Comparison of ENCODE assay signal across 29 cellular contexts in the genomic region with DNA sequence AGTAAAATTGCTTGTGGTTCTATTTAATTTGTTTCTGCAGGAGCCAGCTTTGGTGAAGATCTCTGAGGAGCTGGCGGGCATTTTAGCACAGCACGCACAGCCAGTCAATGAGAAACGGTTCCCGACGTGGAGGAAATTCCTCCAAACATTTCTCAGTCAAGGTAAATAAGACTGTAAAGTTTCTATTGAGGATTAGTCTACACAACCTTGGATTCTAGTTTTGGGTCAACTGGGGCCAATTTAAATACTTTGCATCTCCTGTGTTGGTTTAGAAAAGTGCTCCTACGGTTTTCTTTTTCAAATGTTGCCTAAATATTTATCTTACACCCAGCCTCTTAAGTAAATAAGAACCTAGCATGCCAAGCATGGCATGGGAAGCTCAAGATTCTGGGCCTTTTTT.
"Had no signal": no experiment of that assay in that cellular context is flagged by ENCODE, and none has a peak within 500 bp of the region (broad histone marks: within the 10 kb centered on the region; RNA-seq: fewer than 3 reads in every experiment).

No MANE protein-coding gene starts in this region.

- H3K27ac ChIP-seq: left lung, pancreas, prostate gland, skin epidermis, stomach, testis, tibial artery, upper lobe of right lung had no signal

- H3K36me3 ChIP-seq: left lung, pancreas, prostate gland, stomach, tibial artery, upper lobe of right lung had no signal

- H3K9me3 ChIP-seq: left lung, mucosa of descending colon, pancreas, prostate gland, stomach, testis, tibial artery, upper lobe of right lung had no signal

- ATAC-seq: left colon; left lung; mucosa of descending colon; naive thymus-derived CD4-positive, alpha-beta T cell; natural killer cell treated with Interleukin-12 subunit alpha and Interleukin-12 subunit beta and Interleukin-15 and Interleukin-18, amount 100 ng/mL, for 72 hours; pancreas; right cardiac atrium; sciatic nerve; stimulated activated naive B cell treated with anti-CD40 and anti-IgM and Interleukin-4, amounts not matched to agents 10 μg/mL and 1 μg/mL and 100 μg/mL, for 72 hours; stimulated activated naive CD8-positive, alpha-beta T cell treated with anti-CD3 and anti-CD28 coated beads, Interleukin-15, Interleukin-2, amounts not matched to agents 100 U/mL and 50 U/mL, for 24 hours; upper lobe of right lung had no signal

- H3K4me1 ChIP-seq: left lung, pancreas, prostate gland, testis, upper lobe of right lung had no signal

- DNase-seq: hypothalamus; immature natural killer cell; kidney; left colon; left lung; mucosa of descending colon; naive thymus-derived CD4-positive, alpha-beta T cell; pancreas; posterior cingulate gyrus; retina; right cardiac atrium; stimulated activated CD4-positive, alpha-beta T cell treated with anti-CD3 and anti-CD28 coated beads, Interleukin-12 subunit alpha, Interleukin-12 subunit beta, amount 100 ng/mL, for 4 hours; stimulated activated CD4-positive, alpha-beta T cell treated with anti-CD3 and anti-CD28 coated beads, Interleukin-15, amount 100 ng/mL, for 24 hours; stimulated activated CD4-positive, alpha-beta T cell treated with anti-CD3 and anti-CD28 coated beads, Interleukin-2, amount 100 ng/mL, for 24 hours; stimulated activated CD4-positive, alpha-beta T cell treated with anti-CD3 and anti-CD28 coated beads, Interleukin-4, amount 100 ng/mL, for 1 hour; stimulated activated naive B cell treated with anti-CD40 and anti-IgM and Interleukin-4, amounts not matched to agents 10 μg/mL and 1 μg/mL and 100 μg/mL, for 72 hours; stimulated activated naive CD8-positive, alpha-beta T cell treated with anti-CD3 and anti-CD28 coated beads, Interleukin-15, Interleukin-2, amounts not matched to agents 100 U/mL and 50 U/mL, for 24 hours; stomach; testis; tibial artery; trophoblast cell; upper lobe of right lung had no signal

- H3K27me3 ChIP-seq: left lung, pancreas, stomach, testis, tibial artery, upper lobe of right lung had no signal

- FAIRE-seq: islet of Langerhans, kidney, pancreas, urothelium cell line had no signal

- H3K4me3 ChIP-seq: left lung, lung, mucosa of descending colon, pancreas, prostate gland, skin epidermis, stomach, testis, tibial artery, upper lobe of right lung had no signal
